ENCODE assay signal across 16 cellular contexts in genomic region chr15:70164156-70164900, GRCh38.
"Had no signal": no experiment of that assay in that cellular context is flagged by ENCODE, and none has a peak within 500 bp of the region (broad histone marks: within the 10 kb centered on the region; RNA-seq: fewer than 3 reads in every experiment).

No MANE protein-coding gene starts in this region.

- H3K9me3 ChIP-seq: SK-N-SH had no signal

- H3K4me1 Mint-ChIP-seq: activated CD8-positive, alpha-beta memory T cell treated with anti-CD3 and anti-CD28 coated beads, Interleukin-2, amount 10 ng/mL, durations not matched to agents 7 days and 5 days; immature natural killer cell had no signal

- ATAC-seq: activated CD8-positive, alpha-beta memory T cell treated with anti-CD3 and anti-CD28 coated beads, Interleukin-2, amount 10 ng/mL, durations not matched to agents 7 days and 5 days; activated naive CD4-positive, alpha-beta T cell treated with anti-CD3 and anti-CD28 coated beads, Interleukin-2, amount 50 U/mL, for 72 hours; effector memory CD8-positive, alpha-beta T cell; stimulated activated memory B cell treated with anti-CD40 and anti-IgM and Interleukin-4, amounts not matched to agents 10 μg/mL and 1 μg/mL and 100 μg/mL, for 72 hours had no signal

- H3K36me3 Mint-ChIP-seq: activated CD8-positive, alpha-beta memory T cell treated with anti-CD3 and anti-CD28 coated beads, Interleukin-2, amount 10 ng/mL, durations not matched to agents 7 days and 5 days; activated naive CD4-positive, alpha-beta T cell treated with anti-CD3 and anti-CD28 coated beads, Interleukin-2, amount 50 U/mL, for 72 hours; stimulated activated memory B cell treated with anti-CD40 and anti-IgM and Interleukin-4, amounts not matched to agents 10 μg/mL and 1 μg/mL and 100 μg/mL, for 72 hours had no signal

- DNase-seq: activated CD4-positive, alpha-beta T cell treated with anti-CD3 and anti-CD28 coated beads, Interleukin-2, amount 50 U/mL, for 48 hours; activated CD8-positive, alpha-beta memory T cell treated with anti-CD3 and anti-CD28 coated beads, Interleukin-2, amount 10 ng/mL, durations not matched to agents 7 days and 5 days; activated effector memory CD4-positive, alpha-beta T cell treated with Interleukin-2 at 50 U/mL for 16 hours; activated T-cell treated with anti-CD3 and anti-CD28 coated beads, Interleukin-2, amount 50 U/mL, for 24 hours; effector memory CD8-positive, alpha-beta T cell; head of caudate nucleus; immature natural killer cell; SK-N-SH; stimulated activated CD4-positive, alpha-beta T cell treated with anti-CD3 and anti-CD28 coated beads, Interleukin-12 subunit alpha, Interleukin-12 subunit beta, amount 100 ng/mL, for 4 hours; T-helper 1 cell; T1000 had no signal

- H3K27ac ChIP-seq: epithelial cell of prostate, VCaP had no signal

- H3K9me3 Mint-ChIP-seq: activated naive CD4-positive, alpha-beta T cell treated with anti-CD3 and anti-CD28 coated beads, Interleukin-2, amount 50 U/mL, for 72 hours; activated T-cell treated with anti-CD3 and anti-CD28 coated beads, Interleukin-2, amount 50 U/mL, for 24 hours; dendritic cell treated with granulocyte-macrophage colony-stimulating factor and Interleukin-4, amounts not matched to agents 40 ng/mL and 50 ng/mL, for 4 days; effector memory CD8-positive, alpha-beta T cell; immature natural killer cell; stimulated activated memory B cell treated with anti-CD40 and anti-IgM and Interleukin-4, amounts not matched to agents 10 μg/mL and 1 μg/mL and 100 μg/mL, for 72 hours had no signal

- H3K4me3 Mint-ChIP-seq: activated CD8-positive, alpha-beta memory T cell treated with anti-CD3 and anti-CD28 coated beads, Interleukin-2, amount 10 ng/mL, durations not matched to agents 7 days and 5 days; activated T-cell treated with anti-CD3 and anti-CD28 coated beads, Interleukin-2, amount 50 U/mL, for 24 hours; dendritic cell treated with granulocyte-macrophage colony-stimulating factor and Interleukin-4, amounts not matched to agents 40 ng/mL and 50 ng/mL, for 4 days; effector memory CD8-positive, alpha-beta T cell; immature natural killer cell; stimulated activated memory B cell treated with anti-CD40 and anti-IgM and Interleukin-4, amounts not matched to agents 10 μg/mL and 1 μg/mL and 100 μg/mL, for 72 hours had no signal

- H3K9ac ChIP-seq: SK-N-SH had no signal

- H3K27me3 Mint-ChIP-seq: activated T-cell treated with anti-CD3 and anti-CD28 coated beads, Interleukin-2, amount 50 U/mL, for 24 hours had no signal

- H3K4me2 ChIP-seq: SK-N-SH had no signal

- H3K27ac Mint-ChIP-seq: activated CD8-positive, alpha-beta memory T cell treated with anti-CD3 and anti-CD28 coated beads, Interleukin-2, amount 10 ng/mL, durations not matched to agents 7 days and 5 days; activated naive CD4-positive, alpha-beta T cell treated with anti-CD3 and anti-CD28 coated beads, Interleukin-2, amount 50 U/mL, for 72 hours; activated T-cell treated with anti-CD3 and anti-CD28 coated beads, Interleukin-2, amount 50 U/mL, for 24 hours; dendritic cell treated with granulocyte-macrophage colony-stimulating factor and Interleukin-4, amounts not matched to agents 40 ng/mL and 50 ng/mL, for 4 days; effector memory CD8-positive, alpha-beta T cell; immature natural killer cell; stimulated activated memory B cell treated with anti-CD40 and anti-IgM and Interleukin-4, amounts not matched to agents 10 μg/mL and 1 μg/mL and 100 μg/mL, for 72 hours had no signal
